ENCODE assay signal across 20 cellular contexts in the genomic region with DNA sequence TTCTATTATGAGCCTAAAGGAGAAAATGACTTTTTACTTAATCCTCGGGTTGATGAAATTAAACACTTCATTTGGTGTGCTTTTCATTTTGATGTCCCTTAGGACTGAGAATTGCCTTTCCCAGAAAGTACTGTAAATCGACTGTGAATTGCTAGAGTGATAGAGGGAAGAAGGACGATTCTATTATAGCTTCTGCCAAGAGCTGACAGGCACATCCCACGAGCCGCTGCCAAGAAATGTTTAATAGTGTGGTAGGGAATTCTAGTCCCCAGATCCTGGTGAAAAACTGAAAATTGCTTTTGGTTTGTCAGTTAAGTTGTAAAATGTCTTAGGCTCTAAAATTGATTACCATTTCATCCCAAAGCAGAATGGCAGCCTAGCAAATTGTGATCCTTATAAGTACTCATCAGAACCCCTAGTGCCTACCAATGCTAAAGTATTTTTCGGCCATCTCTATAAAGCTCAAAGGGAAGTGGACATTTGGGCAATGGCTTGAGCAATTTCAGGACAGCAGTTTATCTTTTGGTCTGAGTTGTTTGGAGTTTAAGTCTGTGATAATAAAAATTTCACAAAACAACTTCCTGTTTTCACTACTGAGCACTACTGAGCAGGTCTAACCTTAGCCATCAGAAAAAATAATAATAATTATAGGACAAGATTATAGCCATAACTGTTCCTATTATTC. TPM values are rescaled to one million over a fixed set of nuclear protein-coding genes. Genes with fewer than 3 reads are reported as not detected.
DNase-seq lines count a peak whose midpoint lies in the region; ATAC-seq, FAIRE-seq and TF ChIP-seq lines count a peak whose summit lies in the region.
"Had no signal": no experiment of that assay in that cellular context is flagged by ENCODE, and none has a peak within 500 bp of the region (broad histone marks: within the 10 kb centered on the region; RNA-seq: fewer than 3 reads in every experiment).

No MANE protein-coding gene starts in this region.

- no peaks in the 10 kb centered on the region for H3K9me3 Mint-ChIP-seq in CD8-positive, alpha-beta memory T cell
- H3K9me3 Mint-ChIP-seq: activated naive CD8-positive, alpha-beta T cell treated with anti-CD3 and anti-CD28 coated beads, Interleukin-2, amount 10 ng/mL, durations not matched to agents 7 days and 5 days; dendritic cell treated with granulocyte-macrophage colony-stimulating factor and Interleukin-4, amounts not matched to agents 40 ng/mL and 50 ng/mL, for 4 days; stimulated activated naive CD8-positive, alpha-beta T cell treated with anti-CD3 and anti-CD28 coated beads, Interleukin-15, Interleukin-2, amounts not matched to agents 100 ng/mL and 50 ng/mL, for 24 hours had no signal

- H3K9me2 ChIP-seq in GM23248 (ENCODE audit: insufficient read depth): no peaks in the 10 kb centered on the region

- peak; percentile 51 for FAIRE-seq in A549 (lab: Jason Lieb, UNC)
- FAIRE-seq: GM19239 had no signal

- in situ Hi-C loops in GM23248 (cut with MboI): loop anchor here (10.0 to 25.0 kb wide), 3 partner anchors 221 to 504 kb away; partner anchors contain the start of gene IL6

- ATAC-seq in A549 (no peak), Right ventricle myocardium superior (ENCODE audit: poor library complexity) (no peak)
- ATAC-seq: gastroesophageal sphincter, left lobe of liver, right cardiac atrium had no signal

- peaks cover 3% of the 10 kb centered on the region; the same call in 1 of the 3 replicates for H3K4me1 ChIP-seq in A549
- H3K4me1 ChIP-seq in GM23248 (ENCODE audit: insufficient read depth): peaks cover 29% of the 10 kb centered on the region
- H3K4me1 ChIP-seq in CD8-positive, alpha-beta memory T cell (ENCODE audit: insufficient read depth, low read length): no peaks in the 10 kb centered on the region
- H3K4me1 ChIP-seq: breast epithelium, gastroesophageal sphincter, upper lobe of left lung had no signal

- intact Hi-C loops in Right ventricle myocardium superior (cut with DNase I): loop anchor here (5.0 to 10.0 kb wide), 4 partner anchors 206 to 501 kb away; partner anchors contain the start of genes IL6 and TOMM7

- no peaks in the 10 kb centered on the region for H4K20me1 ChIP-seq in GM23248 (ENCODE audit: insufficient read depth)

- TF ChIP-seq CTCF in A549 (IDR thresholded peaks at IDR 0.05): no peak
- TF ChIP-seq CTCF in fibroblast of villous mesenchyme (IDR thresholded peaks at IDR 0.05; ENCODE audit: insufficient read depth, low read depth, low read length): no peak

- CTCF ChIA-PET in A549 (lab: Yijun Ruan, JAX): interaction anchor here (1.6 to 6.5 kb wide), 6 partner anchors 15 to 503 kb away, joined by 5 to 101 read pairs (median 18); partner anchors contain the start of gene IL6
- CTCF ChIA-PET in CD8-positive, alpha-beta memory T cell (lab: Charles Lee): no interaction called here

- H3K4me2 ChIP-seq in A549 (no peak overlapping the region), GM23248 (ENCODE audit: unreplicated experiment) (peak overlapping the region; percentile 14)

- H3K4me3 ChIP-seq in A549 (no peak overlapping the region), GM23248 (no peak overlapping the region), fibroblast of villous mesenchyme (ENCODE audit: low read depth, low read length) (no peak overlapping the region)
- no peak overlapping the region for H3K4me3 ChIP-seq in CD8-positive, alpha-beta memory T cell (ENCODE audit: low read length)
- H3K4me3 ChIP-seq: breast epithelium, gastroesophageal sphincter, upper lobe of left lung had no signal

- TF ChIP-seq EP300 in A549 (IDR thresholded peaks at IDR 0.05): no peak

- POLR2A ChIA-PET in A549 (lab: Yijun Ruan, JAX): no interaction called here
- POLR2A ChIA-PET in CD8-positive, alpha-beta memory T cell (lab: Charles Lee): no interaction called here

- no peaks in the 10 kb centered on the region for H3K27me3 ChIP-seq in GM23248 (replicated peaks; ENCODE audit: insufficient read depth)
- no peaks in the 10 kb centered on the region for H3K27me3 ChIP-seq in CD8-positive, alpha-beta memory T cell (ENCODE audit: insufficient read depth, low read length, poor library complexity, severe bottlenecking)
- H3K27me3 ChIP-seq: breast epithelium, gastroesophageal sphincter, upper lobe of left lung had no signal

- H3K27ac ChIP-seq in A549: no peak overlapping the region
- no peak overlapping the region for H3K27ac ChIP-seq in GM23248
- H3K27ac ChIP-seq in CD8-positive, alpha-beta memory T cell (ENCODE audit: low read depth, low read length): no peak overlapping the region
- H3K27ac ChIP-seq: breast epithelium, upper lobe of left lung had no signal

- peak overlapping the region; percentile 54 for H2AFZ ChIP-seq in GM23248

- no peaks in the 10 kb centered on the region for H3K36me3 Mint-ChIP-seq in CD8-positive, alpha-beta memory T cell
- H3K36me3 Mint-ChIP-seq: activated naive CD8-positive, alpha-beta T cell treated with anti-CD3 and anti-CD28 coated beads, Interleukin-2, amount 10 ng/mL, durations not matched to agents 7 days and 5 days had no signal

- H3K27me3 Mint-ChIP-seq in CD8-positive, alpha-beta memory T cell: no peaks in the 10 kb centered on the region
- H3K27me3 Mint-ChIP-seq: stimulated activated naive CD8-positive, alpha-beta T cell treated with anti-CD3 and anti-CD28 coated beads, Interleukin-15, Interleukin-2, amounts not matched to agents 100 ng/mL and 50 ng/mL, for 24 hours had no signal

- no peak overlapping the region for H3K27ac Mint-ChIP-seq in CD8-positive, alpha-beta memory T cell
- H3K27ac Mint-ChIP-seq: activated naive CD8-positive, alpha-beta T cell treated with anti-CD3 and anti-CD28 coated beads, Interleukin-2, amount 10 ng/mL, durations not matched to agents 7 days and 5 days; dendritic cell treated with granulocyte-macrophage colony-stimulating factor and Interleukin-4, amounts not matched to agents 40 ng/mL and 50 ng/mL, for 4 days; stimulated activated naive CD8-positive, alpha-beta T cell treated with anti-CD3 and anti-CD28 coated beads, Interleukin-15, Interleukin-2, amounts not matched to agents 100 ng/mL and 50 ng/mL, for 24 hours had no signal

- no peaks in the 10 kb centered on the region for H3K36me3 ChIP-seq in GM23248 (ENCODE audit: low read depth)
- H3K36me3 ChIP-seq in CD8-positive, alpha-beta memory T cell (ENCODE audit: insufficient read depth, low read length): no peaks in the 10 kb centered on the region
- H3K36me3 ChIP-seq: breast epithelium, gastroesophageal sphincter, upper lobe of left lung had no signal

- no peaks in the 10 kb centered on the region for H3K4me1 Mint-ChIP-seq in CD8-positive, alpha-beta memory T cell

- no peak for TF ChIP-seq RAD21 in A549 (conservative IDR thresholded peaks at IDR 0.05 in 1 of 2, IDR thresholded peaks at IDR 0.05 in 1 of 2)

- DNase-seq in A549 (ENCODE audit: low read depth in 1 of 2, low spot score in 1 of 2) (no peak), GM23248 (peak; percentile 47), NOMO-1 treated with dmso at 0.1 percent for 144 hours (lab: John Stamatoyannopoulos, UW; ENCODE audit: unreplicated experiment) (peak; percentile 9), fibroblast of villous mesenchyme (ENCODE audit: low read depth) (peak; percentile 16), NCI-H128 (lab: John Stamatoyannopoulos, UW; ENCODE audit: unreplicated experiment) (no peak), Right ventricle myocardium superior (no peak)
- DNase-seq in activated naive CD4-positive, alpha-beta T cell treated with anti-CD3 and anti-CD28 coated beads, Interleukin-2, amount 50 U/mL, for 16 hours: no peak
- DNase-seq in CD8-positive, alpha-beta memory T cell: no peak
- DNase-seq: activated naive CD8-positive, alpha-beta T cell treated with anti-CD3 and anti-CD28 coated beads, Interleukin-2, amount 10 ng/mL, durations not matched to agents 7 days and 5 days; KG1; NCI-H1436; right cardiac atrium; T-helper 1 cell; upper lobe of left lung had no signal

- H3K9me3 ChIP-seq in A549: no peaks in the 10 kb centered on the region
- no peaks in the 10 kb centered on the region for H3K9me3 ChIP-seq in GM23248 (ENCODE audit: low read depth)
- no peaks in the 10 kb centered on the region for H3K9me3 ChIP-seq in CD8-positive, alpha-beta memory T cell (ENCODE audit: low read length)
- H3K9me3 ChIP-seq: breast epithelium, gastroesophageal sphincter, upper lobe of left lung had no signal

- no peak overlapping the region for H3K9ac ChIP-seq in GM23248

- WGBS in A549 (ENCODE audit: missing lambda C conversion rate): 41% methylated on average over 6 of the region's 6 CpGs
- WGBS in GM23248 (ENCODE audit: low coverage in 1 of 2, low lambda C conversion rate in 2 of 2, missing lambda C conversion rate in 2 of 2), 2 experiments: 11 to 18% methylated on average over 6 of the region's 6 CpGs

- H3K79me2 ChIP-seq in GM23248 (ENCODE audit: insufficient read depth): no peaks in the 10 kb centered on the region

- no peak for TF ChIP-seq POLR2A in A549 (IDR thresholded peaks at IDR 0.05; ENCODE audit: low read length)

- H3F3A ChIP-seq in GM23248 (ENCODE audit: insufficient read depth): no peaks in the 10 kb centered on the region

- no peak overlapping the region for H3K4me3 Mint-ChIP-seq in CD8-positive, alpha-beta memory T cell
- H3K4me3 Mint-ChIP-seq: activated naive CD8-positive, alpha-beta T cell treated with anti-CD3 and anti-CD28 coated beads, Interleukin-2, amount 10 ng/mL, durations not matched to agents 7 days and 5 days; dendritic cell treated with granulocyte-macrophage colony-stimulating factor and Interleukin-4, amounts not matched to agents 40 ng/mL and 50 ng/mL, for 4 days; stimulated activated naive CD8-positive, alpha-beta T cell treated with anti-CD3 and anti-CD28 coated beads, Interleukin-15, Interleukin-2, amounts not matched to agents 100 ng/mL and 50 ng/mL, for 24 hours had no signal

RNA-seq across cellular contexts. Expression of gene HYCC1, which starts 44.6 kb away (rescaled TPM):
- polyA plus RNA-seq in A549 (2011; rRNA removed): 13.5 and 16.8 TPM in 2 replicates
- polyA plus RNA-seq in A549 (2012; cell fraction: cytosol; rRNA removed): 5.5 and 8.1 TPM in 2 replicates
- polyA plus RNA-seq in A549 (2012; cell fraction: nucleus; rRNA removed): 2.1 and 5.5 TPM in 2 replicates
- 22.1 to 24.6 TPM (median 22.5 TPM) in 3 replicates for polyA plus RNA-seq in A549 (2017; fragmentation: RNase III; extraction: RNeasy Plus Mini Kit Qiagen cat#74134 plus additional on column Dnase treatment)
- polyA minus RNA-seq in A549 (2011; rRNA and poly(A)+ RNA removed): 8.1 and 8.6 TPM in 2 replicates
- 55.6 and 59.2 TPM in 2 replicates for total RNA-seq in GM23248 (2014; rRNA removed; shearing (Covaris generic))
- polyA plus RNA-seq in GM23248 (2016; fragmentation: Nextera tagmentation; extraction: Ambion mirVana): 56.9 and 62.9 TPM in 2 replicates
- total RNA-seq in fibroblast of villous mesenchyme: 59.3 and 69.1 TPM in 2 replicates
- 35.0 TPM for total RNA-seq in Right ventricle myocardium superior
- 10 to 100 TPM; 29.2 to 31.0 TPM for total RNA-seq in CD8-positive, alpha-beta memory T cell
- 11.7 TPM for polyA plus RNA-seq in CD8-positive, alpha-beta memory T cell

RNA-seq across cellular contexts. Expression of gene KLHL7, which starts 47.0 kb away (rescaled TPM):
- 36.3 and 45.4 TPM in 2 replicates for polyA plus RNA-seq in A549 (2011; rRNA removed)
- 17.8 and 19.9 TPM in 2 replicates for polyA plus RNA-seq in A549 (2012; cell fraction: cytosol; rRNA removed)
- 11.9 and 15.0 TPM in 2 replicates for polyA plus RNA-seq in A549 (2012; cell fraction: nucleus; rRNA removed)
- polyA plus RNA-seq in A549 (2017; fragmentation: RNase III; extraction: RNeasy Plus Mini Kit Qiagen cat#74134 plus additional on column Dnase treatment): 21.7 to 23.9 TPM (median 23.3 TPM) in 3 replicates
- polyA minus RNA-seq in A549 (2011; rRNA and poly(A)+ RNA removed): 9.3 and 11.0 TPM in 2 replicates
- total RNA-seq in GM23248 (2014; rRNA removed; shearing (Covaris generic)): 34.9 and 57.7 TPM in 2 replicates
- polyA plus RNA-seq in GM23248 (2016; fragmentation: Nextera tagmentation; extraction: Ambion mirVana): 33.9 and 39.6 TPM in 2 replicates
- 27.6 and 34.1 TPM in 2 replicates for total RNA-seq in fibroblast of villous mesenchyme
- total RNA-seq in Right ventricle myocardium superior: 167 TPM
- total RNA-seq in CD8-positive, alpha-beta memory T cell: 10 to 100 TPM; 20.4 to 20.9 TPM
- 29.9 TPM for polyA plus RNA-seq in CD8-positive, alpha-beta memory T cell

Comparison
In these comparisons a context has a peak if more than half of its experiments do, and no peak if none do; other contexts are left out.
1. DNase-seq: peak in GM23248 (single experiment), NOMO-1 treated with dmso at 0.1 percent for 144 hours (single experiment) and fibroblast of villous mesenchyme (single experiment); none in A549 (0 of 2), NCI-H128 (single experiment), activated naive CD4-positive, alpha-beta T cell treated with anti-CD3 and anti-CD28 coated beads, Interleukin-2, amount 50 U/mL, for 16 hours (single experiment), Right ventricle myocardium superior (single experiment) and CD8-positive, alpha-beta memory T cell (0 of 5).